26 cellular contexts compared by ENCODE assay signal in the genomic region with DNA sequence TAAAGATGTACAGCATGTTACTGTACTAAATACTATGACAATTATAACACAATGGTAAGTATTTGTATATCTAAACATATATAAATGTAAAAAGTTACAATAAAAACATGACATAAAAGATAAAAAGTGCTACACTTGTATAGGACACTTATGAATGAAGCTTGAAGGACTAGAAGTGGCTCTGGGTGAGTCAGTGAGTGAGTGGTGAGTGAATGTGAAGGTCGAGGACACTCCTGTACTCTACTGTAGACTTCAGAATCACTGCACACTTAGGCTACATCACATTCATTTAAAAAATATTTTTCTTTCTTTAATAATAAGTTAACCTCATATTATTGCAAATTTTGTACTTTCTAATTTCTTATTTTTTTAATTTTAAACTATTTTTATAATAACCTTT.
"Had no signal": no experiment of that assay in that cellular context is flagged by ENCODE, and none has a peak within 500 bp of the region (broad histone marks: within the 10 kb centered on the region; RNA-seq: fewer than 3 reads in every experiment).

No MANE protein-coding gene starts in this region.

- H3K4me3 ChIP-seq: pancreas, prostate gland, right lobe of liver, sigmoid colon, stomach, thoracic aorta, thyroid gland, tibial nerve, upper lobe of left lung, vagina had no signal

- H3K27ac ChIP-seq: neutrophil, pancreas, prostate gland, right lobe of liver, sigmoid colon, stomach, thoracic aorta, thyroid gland, tibial nerve, upper lobe of left lung, vagina had no signal

- H3K4me1 ChIP-seq: pancreas, prostate gland, right lobe of liver, sigmoid colon, stomach, thyroid gland, tibial nerve, upper lobe of left lung, vagina had no signal

- ATAC-seq: natural killer cell treated with Interleukin-12 subunit alpha and Interleukin-12 subunit beta and Interleukin-15 and Interleukin-18, amount 100 ng/mL, for 72 hours; pancreas; right cardiac atrium; right lobe of liver; stimulated activated effector memory CD8-positive, alpha-beta T cell treated with anti-CD3 and anti-CD28 coated beads, Interleukin-12 subunit alpha, Interleukin-12 subunit beta, amount 100 ng/mL, for 72 hours; stimulated activated naive B cell treated with anti-CD40 and anti-IgM and Interleukin-4, amounts not matched to agents 10 μg/mL and 1 μg/mL and 100 μg/mL, for 72 hours had no signal

- DNase-seq: nephron progenitor cell; nucleus accumbens; pancreas; retina; right cardiac atrium; right lobe of liver; sigmoid colon; small intestine; stimulated activated CD4-positive, alpha-beta T cell treated with anti-CD3 and anti-CD28 coated beads, Interleukin-15, amount 100 ng/mL, for 24 hours; stimulated activated CD4-positive, alpha-beta T cell treated with anti-CD3 and anti-CD28 coated beads, Interleukin-2, amount 100 ng/mL, for 24 hours; stimulated activated CD4-positive, alpha-beta T cell treated with anti-CD3 and anti-CD28 coated beads, Interleukin-2, amount 100 ng/mL, for 48 hours; stimulated activated CD4-positive, alpha-beta T cell treated with anti-CD3 and anti-CD28 coated beads, Interleukin-4, amount 100 ng/mL, for 24 hours; stimulated activated naive B cell treated with anti-CD40 and anti-IgM and Interleukin-4, amounts not matched to agents 10 μg/mL and 1 μg/mL and 100 μg/mL, for 72 hours; stimulated activated naive CD4-positive, alpha-beta T cell treated with Interleukin-2 at 50 U/mL for 16 hours; stomach; thyroid gland; trophoblast cell; upper lobe of left lung had no signal

- H3K27me3 ChIP-seq: neutrophil, pancreas, right lobe of liver, sigmoid colon, stomach, thyroid gland, tibial nerve, upper lobe of left lung, vagina had no signal

- FAIRE-seq: urothelium cell line had no signal

- H3K9me3 ChIP-seq: neutrophil, pancreas, prostate gland, right lobe of liver, sigmoid colon, stomach, thoracic aorta, thyroid gland, tibial nerve, upper lobe of left lung, vagina had no signal

- H3K36me3 ChIP-seq: neutrophil, pancreas, prostate gland, right lobe of liver, sigmoid colon, stomach, thoracic aorta, thyroid gland, tibial nerve, upper lobe of left lung, vagina had no signal
